Comparison of ENCODE assay signal across 8 cellular contexts in genomic region chr5:100430268-100430900, GRCh38.
A peak's percentile ranks its signal among the peaks of the same experiment; 100 is the strongest.
DNase-seq lines count a peak whose midpoint lies in the region; ATAC-seq and TF ChIP-seq lines count a peak whose summit lies in the region.

No MANE protein-coding gene starts in this region.

- CTCF ChIA-PET in T-cell (lab: Charles Lee) (interaction anchor here in 1 of 2 donors (1.0 to 1.1 kb wide), 2 partner anchors 960 to 1248 kb away, joined by 3 to 6 read pairs; no protein-coding TSS in a partner anchor), MCF 10A (lab: Yijun Ruan, JAX) (interaction anchor here (0.6 to 2.0 kb wide), 22 partner anchors 10 to 1846 kb away, joined by 3 to 7 read pairs (median 3); no protein-coding TSS in a partner anchor)

- no TSS peak for BruUV-seq in MCF 10A (replicated peaks; lab: Mats Ljungman, UMichigan)

- POLR2A ChIA-PET in T-cell (lab: Charles Lee) (interaction anchor here in 1 of 2 donors (0.5 to 0.6 kb wide), 2 partner anchors 58 to 583 kb away, joined by 3 to 4 read pairs; no protein-coding TSS in a partner anchor), MCF 10A (lab: Yijun Ruan, JAX) (no interaction called here)

- no peak overlapping the region for H3K27ac Mint-ChIP-seq in T-cell
- no peak overlapping the region for H3K27ac Mint-ChIP-seq in MCF 10A (ENCODE audit: low read depth, unreplicated experiment)

- TF ChIP-seq CTCF in GM20000 (IDR thresholded peaks at IDR 0.05; ENCODE audit: extremely low read depth, missing control alignments), result peak; percentile 87
- peak; percentile 66 for TF ChIP-seq CTCF in HL-60 (IDR thresholded peaks at IDR 0.05; ENCODE audit: insufficient read depth, low read length)
- peak; percentile 82 for TF ChIP-seq CTCF in MCF 10A (IDR thresholded peaks at IDR 0.05; ENCODE audit: unreplicated experiment)

- no peaks in the 10 kb centered on the region for H3K4me1 Mint-ChIP-seq in T-cell
- H3K4me1 Mint-ChIP-seq in MCF 10A (ENCODE audit: insufficient read depth, unreplicated experiment), result no peaks in the 10 kb centered on the region

- H3K4me3 Mint-ChIP-seq in T-cell (no peak overlapping the region), MCF 10A (ENCODE audit: unreplicated experiment) (no peak overlapping the region)

- DNase-seq in GDM1 (lab: John Stamatoyannopoulos, UW), result peak; percentile 4
- peak; percentile 43 for DNase-seq in GM20000 (ENCODE audit: low spot score)
- DNase-seq in HL-60 (ENCODE audit: low read depth in 1 of 2, low spot score in 1 of 2), result peak; percentile 8 to 19
- peak in 28 of 34 experiments; percentile 2 to 39 (median 18) for DNase-seq in T-cell
- peak; percentile 65 for DNase-seq in MCF 10A (ENCODE audit: unreplicated experiment)
- peak; percentile 44 for DNase-seq in kidney tubule cell (ENCODE audit: low spot score)
- peak; percentile 2 for DNase-seq in stimulated activated CD8-positive, alpha-beta memory T cell treated with anti-CD3 and anti-CD28 coated beads, Interleukin-12 subunit alpha, Interleukin-12 subunit beta, amount 100 ng/mL, for 4 hours (ENCODE audit: low read depth)

- no peaks in the 10 kb centered on the region for H3K27me3 ChIP-seq in HL-60 (ENCODE audit: insufficient read depth, poor library complexity, severe bottlenecking)

- H3K9me3 Mint-ChIP-seq in T-cell (peaks cover 0 to 3% (median 2%) of the 10 kb centered on the region in 3 donors), MCF 10A (ENCODE audit: unreplicated experiment) (no peaks in the 10 kb centered on the region)

- H3K27me3 Mint-ChIP-seq in T-cell (no peaks in the 10 kb centered on the region), MCF 10A (ENCODE audit: insufficient read depth, unreplicated experiment) (no peaks in the 10 kb centered on the region)

- ATAC-seq in T-cell (replicated peaks in 1 of 4) (peak; percentile 35 to 48 (median 42)), GM21381 (IDR thresholded peaks at IDR 0.05; ENCODE audit: unreplicated experiment) (no peak)

- no peak overlapping the region for H3K4me3 ChIP-seq in HL-60 (replicated peaks; ENCODE audit: insufficient read depth, low read length)

- H3K36me3 Mint-ChIP-seq in T-cell (no peaks in the 10 kb centered on the region), MCF 10A (ENCODE audit: insufficient read depth, unreplicated experiment) (no peaks in the 10 kb centered on the region)

- H3K27ac ChIP-seq in HL-60 (replicated peaks), result no peak overlapping the region

- intact Hi-C loops in MCF 10A (cut with micrococcal nuclease), result loop anchor here (1.0 to 5.0 kb wide), 2 partner anchors 960 to 1792 kb away; no protein-coding TSS in a partner anchor

Comparison
In these comparisons a context has a peak if more than half of its experiments do, and no peak if none do; other contexts are left out.
1. DNase-seq: peak in every context shown above with its lines; median percentile 65 in MCF 10A; 44 in kidney tubule cell; 43 in GM20000; 18 in T-cell; 14 in HL-60; 4 in GDM1; 2 in stimulated activated CD8-positive, alpha-beta memory T cell treated with anti-CD3 and anti-CD28 coated beads, Interleukin-12 subunit alpha, Interleukin-12 subunit beta, amount 100 ng/mL, for 4 hours.